ENCODE assay signal across 8 cellular contexts in genomic region chr17:39461113-39461910, GRCh38. TPM values are rescaled to one million over a fixed set of nuclear protein-coding genes. Genes with fewer than 3 reads are reported as not detected.
A peak's percentile ranks its signal among the peaks of the same experiment; 100 is the strongest.
DNase-seq lines count a peak whose midpoint lies in the region; ATAC-seq and TF ChIP-seq lines count a peak whose summit lies in the region.

TSS of gene CDK12 (plus strand) at chr17:39461486. CDS start at chr17:39462072, 586 bp downstream.

- TF ChIP-seq POLR2A in NB4 (IDR thresholded peaks at IDR 0.05; ENCODE audit: extremely low read depth, insufficient read length) (peak; percentile 94), gastroesophageal sphincter (IDR thresholded peaks at IDR 0.05) (peak; percentile 83 to 84)

- H3K27ac Mint-ChIP-seq in activated naive CD4-positive, alpha-beta T cell treated with anti-CD3 and anti-CD28 coated beads, Interleukin-2, amount 10 ng/mL, durations not matched to agents 7 days and 5 days = peak within 1 kb of the TSS; percentile 93

- TF ChIP-seq CTCF in HFF-Myc (IDR thresholded peaks at IDR 0.05; ENCODE audit: low read depth, low read length, missing control alignments) (no peak), NB4 (IDR thresholded peaks at IDR 0.05; ENCODE audit: low read depth, low read length) (no peak), gastroesophageal sphincter (IDR thresholded peaks at IDR 0.05) (no peak), neutrophil (IDR thresholded peaks at IDR 0.05) (peak; percentile 15)

- H3K36me3 ChIP-seq in SK-N-MC (ENCODE audit: insufficient read depth, low read length) (peaks cover 13% of the 10 kb centered on the region), gastroesophageal sphincter (no peaks in the 10 kb centered on the region), neutrophil (peaks cover 4% of the 10 kb centered on the region)

- no peaks in the 10 kb centered on the region for H3K27me3 ChIP-seq in gastroesophageal sphincter
- no peaks in the 10 kb centered on the region for H3K27me3 ChIP-seq in neutrophil

- H3K36me3 Mint-ChIP-seq in activated naive CD4-positive, alpha-beta T cell treated with anti-CD3 and anti-CD28 coated beads, Interleukin-2, amount 10 ng/mL, durations not matched to agents 7 days and 5 days = peaks cover 16% of the 10 kb centered on the region

- H3K9me3 Mint-ChIP-seq in activated naive CD4-positive, alpha-beta T cell treated with anti-CD3 and anti-CD28 coated beads, Interleukin-2, amount 10 ng/mL, durations not matched to agents 7 days and 5 days = no peaks in the 10 kb centered on the region

- TF ChIP-seq EP300 in gastroesophageal sphincter (IDR thresholded peaks at IDR 0.05) = no peak

- H3K4me1 ChIP-seq in gastroesophageal sphincter = peaks cover 0 to 40% (median 24%) of the 10 kb centered on the region in 3 donors
- peaks cover 33 to 40% of the 10 kb centered on the region in 2 experiments for H3K4me1 ChIP-seq in neutrophil (ENCODE audit: control insufficient read depth in 1 of 2, insufficient read depth in 1 of 2, low read depth in 1 of 2, low read length in 1 of 2)

- peak within 1 kb of the TSS; percentile 84 for H3K4me3 Mint-ChIP-seq in activated naive CD4-positive, alpha-beta T cell treated with anti-CD3 and anti-CD28 coated beads, Interleukin-2, amount 10 ng/mL, durations not matched to agents 7 days and 5 days

- whole genome bisulfite sequencing in gastroesophageal sphincter (ENCODE audit: low coverage in 1 of 2), 2 donors = 2% methylated on average over 18 to 33 of the region's 49 CpGs

- CTCF ChIA-PET in activated naive CD4-positive, alpha-beta T cell treated with anti-CD3 and anti-CD28 coated beads, Interleukin-2, amount 10 ng/mL, durations not matched to agents 7 days and 5 days (lab: Charles Lee) = interaction anchor here (0.6 to 1.4 kb wide), 3 partner anchors 10 to 328 kb away, joined by 3 to 5 read pairs (median 4); partner anchors contain the start of gene MED1

- peak within 1 kb of the TSS; percentile 100 for H3K9ac ChIP-seq in SK-N-MC (ENCODE audit: insufficient read length)

- peak; percentile 85 for ATAC-seq in gastroesophageal sphincter

- H3K9me3 ChIP-seq in SK-N-MC (ENCODE audit: low read depth, low read length) (no peaks in the 10 kb centered on the region), gastroesophageal sphincter (no peaks in the 10 kb centered on the region), neutrophil (no peaks in the 10 kb centered on the region)

- no peaks in the 10 kb centered on the region for H3K27me3 Mint-ChIP-seq in activated naive CD4-positive, alpha-beta T cell treated with anti-CD3 and anti-CD28 coated beads, Interleukin-2, amount 10 ng/mL, durations not matched to agents 7 days and 5 days

- DNase-seq in GF-D8 (lab: John Stamatoyannopoulos, UW) (peak; percentile 97), HFF-Myc (ENCODE audit: extremely low read depth, low read depth) (peak; percentile 98), NB4 (ENCODE audit: low read depth) (peak; percentile 99), SK-N-MC (ENCODE audit: low read depth, low spot score) (peak; percentile 97), substantia nigra (lab: John Stamatoyannopoulos, UW) (peak; percentile 48 to 98 (median 90))
- peak; percentile 96 for DNase-seq in activated naive CD4-positive, alpha-beta T cell treated with anti-CD3 and anti-CD28 coated beads, Interleukin-2, amount 10 ng/mL, durations not matched to agents 7 days and 5 days

- H3K27ac ChIP-seq in SK-N-MC (peak within 1 kb of the TSS; percentile 98), gastroesophageal sphincter (peak within 1 kb of the TSS; percentile 89 to 98 (median 97)), neutrophil (peak within 1 kb of the TSS; percentile 99), substantia nigra (ENCODE audit: low read depth, low read length, poor library complexity, severe bottlenecking) (peak within 1 kb of the TSS; percentile 75)

- peak within 1 kb of the TSS; percentile 95 for H3K4me3 ChIP-seq in HFF-Myc (replicated peaks; ENCODE audit: low read depth, low read length)
- peak within 1 kb of the TSS; percentile 87 for H3K4me3 ChIP-seq in NB4 (ENCODE audit: low read depth, low read length)
- peak within 1 kb of the TSS; percentile 100 for H3K4me3 ChIP-seq in SK-N-MC
- peak within 1 kb of the TSS; percentile 73 to 95 for H3K4me3 ChIP-seq in gastroesophageal sphincter
- H3K4me3 ChIP-seq in neutrophil (ENCODE audit: low read depth in 1 of 2, low read length in 1 of 2) = peak within 1 kb of the TSS; percentile 79 to 91

- H3K4me1 Mint-ChIP-seq in activated naive CD4-positive, alpha-beta T cell treated with anti-CD3 and anti-CD28 coated beads, Interleukin-2, amount 10 ng/mL, durations not matched to agents 7 days and 5 days = peaks cover 39% of the 10 kb centered on the region

RNA-seq across cellular contexts. Expression of gene CDK12, which starts in this region (rescaled TPM):
- total RNA-seq in gastroesophageal sphincter = 10 to 100 TPM; 29.9 to 47.3 (median 38.2) TPM

Comparison
In these comparisons a context has a peak if more than half of its experiments do, and no peak if none do; other contexts are left out.
1. Peak in every context shown above with its lines: DNase-seq, ATAC-seq, H3K4me3 ChIP-seq and H3K27ac ChIP-seq.